8 cellular contexts compared by ENCODE assay signal in the genomic region with DNA sequence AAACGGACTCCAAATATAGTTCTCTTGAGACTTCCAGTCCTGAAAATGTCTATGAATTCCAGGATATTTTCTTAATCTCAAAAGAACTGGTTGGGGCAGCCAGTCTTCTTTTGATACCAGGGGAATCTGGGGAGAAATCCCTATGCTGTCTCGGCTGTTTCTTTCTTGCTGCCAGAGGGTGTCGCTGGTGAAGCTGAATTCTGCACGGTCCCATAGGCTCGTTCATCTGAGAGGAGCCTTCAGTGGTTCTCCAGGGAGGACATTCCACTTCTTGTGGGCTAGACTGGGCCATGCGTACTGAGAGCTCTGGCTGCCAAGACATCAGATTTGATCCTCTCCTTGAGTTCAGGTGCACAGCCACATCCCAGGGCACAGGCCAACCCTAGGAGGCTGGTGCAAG.
A peak's percentile ranks its signal among the peaks of the same experiment; 100 is the strongest.
DNase-seq lines count a peak whose midpoint lies in the region; ATAC-seq and TF ChIP-seq lines count a peak whose summit lies in the region.

No MANE protein-coding gene starts in this region.

- no peaks in the 10 kb centered on the region for H3K9me2 ChIP-seq in DOHH2 (replicated peaks; ENCODE audit: control insufficient read depth, low read length)

- H3K27ac ChIP-seq in DOHH2 (ENCODE audit: low read depth, low read length) (no peak overlapping the region), esophagus muscularis mucosa (replicated peaks in 1 of 4) (no peak overlapping the region)

- H3K27me3 ChIP-seq in DOHH2 (ENCODE audit: control insufficient read depth, low read length) (peaks cover 14% of the 10 kb centered on the region), esophagus muscularis mucosa (no peaks in the 10 kb centered on the region)

- H3K9me3 ChIP-seq in DOHH2 (ENCODE audit: control insufficient read depth, insufficient read depth, low read length): no peaks in the 10 kb centered on the region
- H3K9me3 ChIP-seq in esophagus muscularis mucosa: no peaks in the 10 kb centered on the region

- peak; percentile 47 for TF ChIP-seq CTCF in DOHH2 (IDR thresholded peaks at IDR 0.05; ENCODE audit: low read depth, low read length, poor library complexity, severe bottlenecking)
- peak; percentile 51 for TF ChIP-seq CTCF in LNCaP clone FGC (IDR thresholded peaks at IDR 0.05; ENCODE audit: control insufficient read depth, extremely low read depth, insufficient read depth)
- TF ChIP-seq CTCF in nephron (IDR thresholded peaks at IDR 0.05; ENCODE audit: unreplicated experiment in 3 of 3): peak; percentile 25 to 50 (median 37)
- peak in 1 of 3 experiments; percentile 14 for TF ChIP-seq CTCF in esophagus muscularis mucosa (IDR thresholded peaks at IDR 0.05)

- peaks cover 5% of the 10 kb centered on the region for H3K4me1 Mint-ChIP-seq in nephron

- no peak for TF ChIP-seq POLR2A in esophagus muscularis mucosa (IDR thresholded peaks at IDR 0.05; ENCODE audit: low read depth)

- no peaks in the 10 kb centered on the region for H3K4me1 ChIP-seq in DOHH2 (ENCODE audit: control insufficient read depth, low read length)
- peaks cover 0 to 13% (median 8%) of the 10 kb centered on the region in 4 donors for H3K4me1 ChIP-seq in esophagus muscularis mucosa

- intact Hi-C loops in esophagus muscularis mucosa (cut with DNase I): no loop called here

- no peaks in the 10 kb centered on the region for H3K79me2 ChIP-seq in DOHH2 (ENCODE audit: control insufficient read depth, low read length)

- no peak for DNase-seq in LNCaP clone FGC (ENCODE audit: low read depth)
- peak; percentile 57 for DNase-seq in ecto neural progenitor cell (ENCODE audit: low spot score)
- no peak for DNase-seq in effector CD4-positive, alpha-beta T cell
- no peak for DNase-seq in stimulated activated CD4-positive, alpha-beta T cell treated with anti-CD3 and anti-CD28 coated beads, Interleukin-4, amount 100 ng/mL, for 4 hours
- no peak for DNase-seq in esophagus muscularis mucosa (ENCODE audit: extremely low spot score)

- H3K27ac Mint-ChIP-seq in nephron: no peak overlapping the region

- H3K4me3 Mint-ChIP-seq in nephron: no peak overlapping the region

- H3K36me3 ChIP-seq in DOHH2 (ENCODE audit: control insufficient read depth, low read length) (no peaks in the 10 kb centered on the region), esophagus muscularis mucosa (no peaks in the 10 kb centered on the region)

- no peak overlapping the region for H3K4me3 ChIP-seq in DOHH2 (ENCODE audit: low read length)
- H3K4me3 ChIP-seq in LNCaP clone FGC (ENCODE audit: low read depth, low read length): no peak overlapping the region
- no peak overlapping the region for H3K4me3 ChIP-seq in esophagus muscularis mucosa

- 43% methylated on average over 6 of the region's 6 CpGs for WGBS in esophagus muscularis mucosa

- H3K27me3 Mint-ChIP-seq in nephron (ENCODE audit: low read depth): peaks cover 3% of the 10 kb centered on the region

- no peaks in the 10 kb centered on the region for H3K36me3 Mint-ChIP-seq in nephron (ENCODE audit: low read depth)

- no peak for TF ChIP-seq EP300 in esophagus muscularis mucosa (IDR thresholded peaks at IDR 0.05)

- H3F3A ChIP-seq in DOHH2 (ENCODE audit: control insufficient read depth, insufficient read depth): no peaks in the 10 kb centered on the region

- H3K4me2 ChIP-seq in DOHH2 (ENCODE audit: low read length): no peak overlapping the region

- no peak for ATAC-seq in GM21619 (IDR thresholded peaks at IDR 0.05; ENCODE audit: unreplicated experiment)

- no peaks in the 10 kb centered on the region for H4K20me1 ChIP-seq in DOHH2 (ENCODE audit: control insufficient read depth, insufficient read depth, low read depth, low read length)

- no peaks in the 10 kb centered on the region for H3K9me3 Mint-ChIP-seq in nephron
